ENCODE assay signal across 17 cellular contexts in genomic region chr1:4599951-4600481, GRCh38. TPM values are rescaled to one million over a fixed set of nuclear protein-coding genes. Genes with fewer than 3 reads are reported as not detected.
DNase-seq lines count a peak whose midpoint lies in the region; ATAC-seq and TF ChIP-seq lines count a peak whose summit lies in the region.
"Had no signal": no experiment of that assay in that cellular context is flagged by ENCODE, and none has a peak within 500 bp of the region (broad histone marks: within the 10 kb centered on the region; RNA-seq: fewer than 3 reads in every experiment).

No MANE protein-coding gene starts in this region.

- H3K4me3 ChIP-seq in NB4 (ENCODE audit: low read depth, low read length): no peak overlapping the region
- H3K4me3 ChIP-seq: SJSA1 had no signal

- DNase-seq in ELF-1 (ENCODE audit: low read depth, low spot score): peak; percentile 46
- DNase-seq in NB4 (ENCODE audit: low read depth): peak; percentile 6
- DNase-seq in islet precursor cell: peak; percentile 46
- peak; percentile 51 for DNase-seq in sciatic nerve (ENCODE audit: low spot score)
- no peak for DNase-seq in NCI-H2227 (lab: John Stamatoyannopoulos, UW; ENCODE audit: unreplicated experiment)
- no peak for DNase-seq in activated naive CD4-positive, alpha-beta T cell treated with Interleukin-2 at 50 U/mL for 16 hours
- no peak for DNase-seq in NCI-H524 treated with DMSO at 0.1 percent for 48 hours (lab: John Stamatoyannopoulos, UW)
- DNase-seq: CD8-positive, alpha-beta memory T cell; EL; NCI-H1105 treated with DMSO at 0.1 percent for 48 hours; NCI-H1694; NCI-H2081; NCI-H2171; NCI-H526 treated with DMSO at 0.1 percent for 48 hours; OCI-M1 had no signal

- intact Hi-C loops in sciatic nerve (cut with DNase I): loop anchor here (2.0 kb wide), 1 partner anchor 69 kb away; no protein-coding TSS in a partner anchor

- TF ChIP-seq POLR2A in NB4 (IDR thresholded peaks at IDR 0.05; ENCODE audit: extremely low read depth, insufficient read length): no peak

- TF ChIP-seq CTCF in NB4 (IDR thresholded peaks at IDR 0.05; ENCODE audit: low read depth, low read length): no peak

- no peak for ATAC-seq in sciatic nerve
- ATAC-seq: HCT116 had no signal

RNA-seq across cellular contexts. Expression of gene AJAP1, which starts 54.4 kb away (rescaled TPM):
- total RNA-seq in sciatic nerve: 1.4 TPM
- total RNA-seq: CD8-positive, alpha-beta memory T cell; SJSA1 had no signal

Comparison
In these comparisons a context has a peak if more than half of its experiments do, and no peak if none do; other contexts are left out.
1. DNase-seq: peak in ELF-1 (single experiment), NB4 (single experiment), islet precursor cell (single experiment) and sciatic nerve (single experiment); none in NCI-H2227 (single experiment), activated naive CD4-positive, alpha-beta T cell treated with Interleukin-2 at 50 U/mL for 16 hours (single experiment) and NCI-H524 treated with DMSO at 0.1 percent for 48 hours (single experiment).